In genomic region chr12:7129647-7130536, GRCh38 we compare ENCODE assay signal across 9 cellular contexts. TPM values are rescaled to one million over a fixed set of nuclear protein-coding genes. Genes with fewer than 3 reads are reported as not detected.
A peak's percentile ranks its signal among the peaks of the same experiment; 100 is the strongest.
DNase-seq lines count a peak whose midpoint lies in the region; ATAC-seq, FAIRE-seq and TF ChIP-seq lines count a peak whose summit lies in the region.
"Had no signal": no experiment of that assay in that cellular context is flagged by ENCODE, and none has a peak within 500 bp of the region (broad histone marks: within the 10 kb centered on the region; RNA-seq: fewer than 3 reads in every experiment).

TSS of gene CLSTN3 (plus strand) at chr12:7130371. CDS start at chr12:7130649, 278 bp downstream.

- peak; percentile 42 for ATAC-seq in HG03097 (IDR thresholded peaks at IDR 0.05; ENCODE audit: low FRiP score, unreplicated experiment)
- peak; percentile 69 for ATAC-seq in HepG2

- TF ChIP-seq EP300 in HepG2 (IDR thresholded peaks at IDR 0.05; ENCODE audit: low read depth in 2 of 2, low read length in 2 of 2) (no peak), HepG2 (CRISPR knock-in tag; IDR thresholded peaks at IDR 0.05; ENCODE audit: borderline replicate concordance) (no peak)

- no peak; the same call in 1 of the 2 replicates for TF ChIP-seq RAD21 in HepG2 (CRISPR knock-in tag; IDR thresholded peaks at IDR 0.05)

- peak within 1 kb of the TSS; percentile 92 for H3K27ac ChIP-seq in HepG2 (ENCODE audit: extremely low read length, insufficient read depth, low read length)

- H3K9ac ChIP-seq in HepG2 (ENCODE audit: insufficient read depth, low read depth, low read length) = peak within 1 kb of the TSS; percentile 75

- no peaks in the 10 kb centered on the region for H3K9me3 ChIP-seq in HepG2 (ENCODE audit: low read length)

- H3K27ac Mint-ChIP-seq in dendritic cell treated with granulocyte-macrophage colony-stimulating factor and Interleukin-4, amounts not matched to agents 40 ng/mL and 50 ng/mL, for 4 days = no peak within 1 kb of the TSS

- peak; percentile 53 for DNase-seq in NCI-H2196 (lab: John Stamatoyannopoulos, UW; ENCODE audit: unreplicated experiment)
- DNase-seq in NCI-H2196 treated with DMSO at 0.1 percent for 48 hours (lab: John Stamatoyannopoulos, UW; ENCODE audit: unreplicated experiment) = no peak
- DNase-seq in NCI-H510A treated with DMSO at 0.1 percent for 48 hours (lab: John Stamatoyannopoulos, UW) = peak; percentile 59
- DNase-seq in activated CD4-positive, alpha-beta T cell treated with anti-CD3 and anti-CD28 coated beads, Interleukin-2, amount 50 U/mL, for 48 hours = peak; percentile 82 to 85
- peak; percentile 69 for DNase-seq in HepG2 (ENCODE audit: low spot score)
- DNase-seq in stimulated activated CD4-positive, alpha-beta T cell treated with anti-CD3 and anti-CD28 coated beads, Interleukin-2, amount 100 ng/mL, for 48 hours = peak; percentile 65 to 77

- no peaks in the 10 kb centered on the region; a peak in 1 of 5 replicates for H3K27me3 ChIP-seq in HepG2 (ENCODE audit: control insufficient read depth in 1 of 2, insufficient read depth in 2 of 2, low read length in 2 of 2)

- H3K4me2 ChIP-seq in HepG2 (ENCODE audit: low read depth, low read length) = peak within 1 kb of the TSS; percentile 96

- peaks cover 61% of the 10 kb centered on the region for H3K27me3 Mint-ChIP-seq in dendritic cell treated with granulocyte-macrophage colony-stimulating factor and Interleukin-4, amounts not matched to agents 40 ng/mL and 50 ng/mL, for 4 days

- CTCF ChIA-PET in HepG2 (lab: Yijun Ruan, JAX; ENCODE audit: low intra/inter-chr PET ratio, low total read pairs) = no interaction called here

- BruUV-seq in HepG2 (replicated peaks; lab: Mats Ljungman, UMichigan) = TSS peak; percentile 75

- in situ Hi-C loops in HepG2 (cut with HindIII; ENCODE audit: extremely low pct_ligation_motif_present, low pct_unique_long_range_greater_than_20kb) = loop anchor here (5.0 kb wide), 1 partner anchor 57 kb away; the partner anchor contains the start of gene PEX5

- H3K79me2 ChIP-seq in HepG2 (ENCODE audit: insufficient read depth, low read length) = peaks cover 27% of the 10 kb centered on the region

- no peaks in the 10 kb centered on the region for H3K9me3 Mint-ChIP-seq in dendritic cell treated with granulocyte-macrophage colony-stimulating factor and Interleukin-4, amounts not matched to agents 40 ng/mL and 50 ng/mL, for 4 days

- no peak for TF ChIP-seq CTCF in HepG2 (CRISPR knock-in tag; IDR thresholded peaks at IDR 0.05)

- no peak within 1 kb of the TSS for H2AFZ ChIP-seq in HepG2 (ENCODE audit: low read length)

- intact Hi-C loops in dendritic cell treated with granulocyte-macrophage colony-stimulating factor and Interleukin-4, amounts not matched to agents 40 ng/mL and 50 ng/mL, for 4 days (cut with micrococcal nuclease) = no loop called here
- intact Hi-C loops in HepG2 (cut with micrococcal nuclease; ENCODE audit: unreplicated experiment) = loop anchor here (1.0 kb wide), 1 partner anchor 70 kb away; the partner anchor contains the start of gene C1S

- peaks cover 62% of the 10 kb centered on the region for H3K4me1 ChIP-seq in HepG2 (ENCODE audit: insufficient read depth, low read length)

- peaks cover 12% of the 10 kb centered on the region for H4K20me1 ChIP-seq in HepG2 (ENCODE audit: insufficient read depth, low read length)

- peaks cover 50% of the 10 kb centered on the region for H3K4me1 Mint-ChIP-seq in dendritic cell treated with granulocyte-macrophage colony-stimulating factor and Interleukin-4, amounts not matched to agents 40 ng/mL and 50 ng/mL, for 4 days (ENCODE audit: low read depth)

- H3K36me3 ChIP-seq in HepG2 (replicated peaks in 1 of 2; ENCODE audit: control insufficient read depth in 1 of 2, insufficient read depth in 2 of 2, low read length in 2 of 2) = peaks cover 5 to 20% of the 10 kb centered on the region in 2 experiments; a peak in 3 of 5 replicates

- POLR2A ChIA-PET in HepG2 (lab: Yijun Ruan, JAX) = interaction anchor here (0.8 to 3.5 kb wide), 7 partner anchors 15 to 186 kb away, joined by 3 to 25 read pairs (median 5); partner anchors contain the start of genes C12orf57, C1RL and RNU7-1

- FAIRE-seq in HepG2 (lab: Jason Lieb, UNC) = no peak
- FAIRE-seq: A204.1 had no signal

- H3K36me3 Mint-ChIP-seq in dendritic cell treated with granulocyte-macrophage colony-stimulating factor and Interleukin-4, amounts not matched to agents 40 ng/mL and 50 ng/mL, for 4 days (ENCODE audit: low read depth) = no peaks in the 10 kb centered on the region

- TF ChIP-seq POLR2A in HepG2 (IDR thresholded peaks at IDR 0.05; ENCODE audit: insufficient read depth in 1 of 2, low read depth in 2 of 2, low read length in 2 of 2) = peak; percentile 33 to 83; a peak in 3 of 4 replicates

- 1% methylated on average over 35 of the region's 48 CpGs for WGBS in HepG2 (ENCODE audit: low lambda C conversion rate)

- peak within 1 kb of the TSS; percentile 48 for H3K4me3 Mint-ChIP-seq in dendritic cell treated with granulocyte-macrophage colony-stimulating factor and Interleukin-4, amounts not matched to agents 40 ng/mL and 50 ng/mL, for 4 days

- peak within 1 kb of the TSS; percentile 76 to 92 (median 88) for H3K4me3 ChIP-seq in HepG2 (replicated peaks in 1 of 3; ENCODE audit: insufficient read depth in 1 of 3, low read depth in 2 of 3, low read length in 3 of 3)

TF ChIP-seq in HepG2, 621 proteins besides CTCF, POLR2A, EP300 and RAD21 (continues in another document):
- TF ChIP-seq ZNF556 (CRISPR knock-in tag; IDR thresholded peaks at IDR 0.05; ENCODE audit: borderline replicate concordance) = no peak
- peak; percentile 33; the same call in 1 of the 2 replicates for TF ChIP-seq ZMYM4 (CRISPR knock-in tag; IDR thresholded peaks at IDR 0.05)
- peak; percentile 49; the same call in 1 of the 2 replicates for TF ChIP-seq KAT7 (CRISPR knock-in tag; IDR thresholded peaks at IDR 0.05; ENCODE audit: borderline replicate concordance)
- TF ChIP-seq, protein P1, sequence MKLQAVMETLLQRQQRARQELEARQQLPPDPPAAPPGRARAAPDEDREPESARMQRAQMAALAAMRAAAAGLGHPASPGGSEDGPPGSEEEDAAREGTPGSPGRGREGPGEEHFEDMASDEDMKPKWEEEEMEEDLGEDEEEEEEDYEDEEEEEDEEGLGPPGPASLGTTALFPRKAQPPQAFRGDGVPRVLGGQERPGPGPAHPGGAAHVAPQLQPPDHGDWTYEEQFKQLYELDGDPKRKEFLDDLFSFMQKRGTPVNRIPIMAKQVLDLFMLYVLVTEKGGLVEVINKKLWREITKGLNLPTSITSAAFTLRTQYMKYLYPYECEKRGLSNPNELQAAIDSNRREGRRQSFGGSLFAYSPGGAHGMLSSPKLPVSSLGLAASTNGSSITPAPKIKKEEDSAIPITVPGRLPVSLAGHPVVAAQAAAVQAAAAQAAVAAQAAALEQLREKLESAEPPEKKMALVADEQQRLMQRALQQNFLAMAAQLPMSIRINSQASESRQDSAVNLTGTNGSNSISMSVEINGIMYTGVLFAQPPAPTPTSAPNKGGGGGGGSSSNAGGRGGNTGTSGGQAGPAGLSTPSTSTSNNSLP (IDR thresholded peaks at IDR 0.05; ENCODE audit: low read depth, low read length) = no peak
- TF ChIP-seq ZFP90 (CRISPR knock-in tag; IDR thresholded peaks at IDR 0.05; ENCODE audit: borderline replicate concordance) = 0 out of 2 replicates have a peak, but pooled peaks have one; percentile 6
- TF ChIP-seq ELF1 (CRISPR knock-in tag; IDR thresholded peaks at IDR 0.05) = 0 out of 2 replicates have a peak, but pooled peaks have one; percentile 9
- TF ChIP-seq HMG20B (CRISPR knock-in tag; conservative IDR thresholded peaks at IDR 0.05) = no peak
- TF ChIP-seq PHB2 (IDR thresholded peaks at IDR 0.05; ENCODE audit: partially characterized antibody) = no peak
- no peak for TF ChIP-seq ISX (CRISPR knock-in tag; conservative IDR thresholded peaks at IDR 0.05)
- TF ChIP-seq E2F5 (CRISPR knock-in tag; conservative IDR thresholded peaks at IDR 0.05) = no peak
- peak; percentile 14; the same call in 1 of the 2 replicates for TF ChIP-seq ZNF614 (CRISPR knock-in tag; IDR thresholded peaks at IDR 0.05; ENCODE audit: borderline replicate concordance)

RNA-seq across cellular contexts. Expression of gene CLSTN3, which starts in this region (rescaled TPM):
- total RNA-seq in HepG2 (2016; rRNA removed; fragmentation: Illumina TruSeq; extraction: Trizol) = 10.8 and 26.2 TPM in 2 replicates
- 2.9 and 3.7 TPM in 2 replicates for total RNA-seq in HepG2 (2016; cell fraction: cytosol; rRNA removed; fragmentation: Illumina TruSeq; extraction: Trizol; ENCODE audit: low read depth)
- 10.0 and 27.0 TPM in 2 replicates for total RNA-seq in HepG2 (2016; cell fraction: insoluble cytoplasmic fraction; rRNA removed; fragmentation: Illumina TruSeq; extraction: Trizol)
- 5.3 TPM in 2 replicates for total RNA-seq in HepG2 (2016; cell fraction: membrane; rRNA removed; fragmentation: Illumina TruSeq; extraction: Trizol)
- 35.4 and 43.8 TPM in 2 replicates for total RNA-seq in HepG2 (2016; cell fraction: nucleus; rRNA removed; fragmentation: Illumina TruSeq; extraction: Trizol)
- polyA plus RNA-seq in HepG2 (2011; rRNA removed) = 94.1 and 118 TPM in 2 replicates
- polyA plus RNA-seq in HepG2 (2011; cell fraction: cytosol; rRNA removed) = 79.5 and 81.3 TPM in 2 replicates
- 155 and 157 TPM in 2 replicates for polyA plus RNA-seq in HepG2 (2011; cell fraction: nucleus; rRNA removed)
- polyA plus RNA-seq in HepG2 (2012) = 61.8 and 69.9 TPM in 2 replicates
- polyA plus RNA-seq in HepG2 (2016; cell fraction: cytosol; fragmentation: Illumina TruSeq; extraction: Trizol; ENCODE audit: low read depth) = 1.3 and 2.0 TPM in 2 replicates
- 9.0 and 11.0 TPM in 2 replicates for polyA plus RNA-seq in HepG2 (2016; cell fraction: insoluble cytoplasmic fraction; fragmentation: Illumina TruSeq; extraction: Trizol; ENCODE audit: low read depth)
- 3.0 and 3.4 TPM in 2 replicates for polyA plus RNA-seq in HepG2 (2016; cell fraction: membrane; fragmentation: Illumina TruSeq; extraction: Trizol; ENCODE audit: low read depth)
- polyA plus RNA-seq in HepG2 (2016; cell fraction: nucleus; fragmentation: Illumina TruSeq; extraction: Trizol; ENCODE audit: insufficient read depth, low read depth) = 67.7 and 79.8 TPM in 2 replicates
- polyA minus RNA-seq in HepG2 (2011; rRNA and poly(A)+ RNA removed; ENCODE audit: low replicate concordance) = 46.9 and 191 TPM in 2 replicates
- polyA minus RNA-seq in HepG2 (2011; cell fraction: cytosol; rRNA and poly(A)+ RNA removed) = 49.9 and 80.8 TPM in 2 replicates
- polyA minus RNA-seq in HepG2 (2011; cell fraction: nucleus; rRNA and poly(A)+ RNA removed) = 47.9 and 63.4 TPM in 2 replicates
